Comparison of ENCODE assay signal across 18 cellular contexts in genomic region chr1:46343351-46343695, GRCh38. TPM values are rescaled to one million over a fixed set of nuclear protein-coding genes. Genes with fewer than 3 reads are reported as not detected.
A peak's percentile ranks its signal among the peaks of the same experiment; 100 is the strongest.
DNase-seq lines count a peak whose midpoint lies in the region; ATAC-seq and TF ChIP-seq lines count a peak whose summit lies in the region.
"Had no signal": no experiment of that assay in that cellular context is flagged by ENCODE, and none has a peak within 500 bp of the region (broad histone marks: within the 10 kb centered on the region; RNA-seq: fewer than 3 reads in every experiment).

No MANE protein-coding gene starts in this region.

- no peak overlapping the region for H3K4me2 ChIP-seq in mesenchymal stem cell (ENCODE audit: low read length, poor library complexity, severe bottlenecking)

- no peak overlapping the region for H2AFZ ChIP-seq in mesenchymal stem cell (ENCODE audit: low read depth, low read length)

- no peak overlapping the region for H2BK12ac ChIP-seq in mesenchymal stem cell (ENCODE audit: low read length in 2 of 2)

- peak overlapping the region; percentile 48 for H3K27ac ChIP-seq in left ventricle myocardium inferior (replicated peaks)
- no peak overlapping the region for H3K27ac ChIP-seq in mesenchymal stem cell (ENCODE audit: low read length, poor library complexity, severe bottlenecking)
- H3K27ac ChIP-seq: thoracic aorta had no signal

- no peaks in the 10 kb centered on the region for H3K27me3 Mint-ChIP-seq in T-cell
- H3K27me3 Mint-ChIP-seq in stimulated activated naive B cell treated with anti-CD40 and anti-IgM and Interleukin-4, amounts not matched to agents 10 μg/mL and 1 μg/mL and 100 μg/mL, for 72 hours = no peaks in the 10 kb centered on the region

- no peak for ATAC-seq in left cardiac atrium
- no peak for ATAC-seq in T-cell (replicated peaks in 1 of 4)
- no peak for ATAC-seq in stimulated activated naive B cell treated with anti-CD40 and anti-IgM and Interleukin-4, amounts not matched to agents 10 μg/mL and 1 μg/mL and 100 μg/mL, for 72 hours (replicated peaks)
- ATAC-seq: esophagus mucosa, left ventricle myocardium superior, WTC11 had no signal

- peaks cover 33% of the 10 kb centered on the region for H3K79me1 ChIP-seq in mesenchymal stem cell (replicated peaks; ENCODE audit: low read length, poor library complexity, severe bottlenecking)

- H3K9me3 ChIP-seq in left ventricle myocardium inferior (replicated peaks) (no peaks in the 10 kb centered on the region), mesenchymal stem cell (ENCODE audit: control insufficient read depth, low read length) (no peaks in the 10 kb centered on the region)
- H3K9me3 ChIP-seq: thoracic aorta had no signal

- no peak overlapping the region for H3K4me3 Mint-ChIP-seq in T-cell
- peak overlapping the region in 1 of 2 donors; percentile 26 for H3K4me3 Mint-ChIP-seq in stimulated activated naive B cell treated with anti-CD40 and anti-IgM and Interleukin-4, amounts not matched to agents 10 μg/mL and 1 μg/mL and 100 μg/mL, for 72 hours
- H3K4me3 Mint-ChIP-seq: WTC11 had no signal

- H3K36me3 ChIP-seq in left ventricle myocardium inferior (peaks cover 30% of the 10 kb centered on the region), mesenchymal stem cell (ENCODE audit: control insufficient read depth in 1 of 2, insufficient read depth in 2 of 2, low read depth in 1 of 2, low read length in 2 of 2) (peaks cover 43 to 48% of the 10 kb centered on the region in 2 experiments)

- H3K4me1 Mint-ChIP-seq in T-cell = peaks cover 52 to 59% (median 53%) of the 10 kb centered on the region in 3 donors
- H3K4me1 Mint-ChIP-seq in stimulated activated naive B cell treated with anti-CD40 and anti-IgM and Interleukin-4, amounts not matched to agents 10 μg/mL and 1 μg/mL and 100 μg/mL, for 72 hours = peaks cover 51 to 90% of the 10 kb centered on the region in 2 donors

- 100% methylated on average over 4 of the region's 4 CpGs for WGBS in mesenchymal stem cell

- H3K27ac Mint-ChIP-seq in T-cell = peak overlapping the region; percentile 9 to 59
- H3K27ac Mint-ChIP-seq in stimulated activated naive B cell treated with anti-CD40 and anti-IgM and Interleukin-4, amounts not matched to agents 10 μg/mL and 1 μg/mL and 100 μg/mL, for 72 hours = peak overlapping the region; percentile 20

- DNase-seq in left ventricle myocardium inferior (no peak), left cardiac atrium (no peak), T-cell (no peak), mesenchymal stem cell (no peak), DMS53 (lab: John Stamatoyannopoulos, UW) (no peak), middle frontal gyrus (ENCODE audit: extremely low spot score, low spot score) (no peak), islet precursor cell (no peak)
- no peak for DNase-seq in stimulated activated naive B cell treated with anti-CD40 and anti-IgM and Interleukin-4, amounts not matched to agents 10 μg/mL and 1 μg/mL and 100 μg/mL, for 72 hours
- DNase-seq: activated gamma-delta T cell, dermis blood vessel endothelial cell, GDM1, IMR-90, left ventricle myocardium superior, NCI-H2029 treated with DMSO at 0.1 percent for 48 hours, Right ventricle myocardium superior had no signal

- H2AK5ac ChIP-seq in mesenchymal stem cell (ENCODE audit: low read length, severe bottlenecking) = no peak overlapping the region

- no peak overlapping the region for H3K4ac ChIP-seq in mesenchymal stem cell (ENCODE audit: low read depth in 1 of 2, low read length in 2 of 2)

- peaks cover 50% of the 10 kb centered on the region for H3K4me1 ChIP-seq in left ventricle myocardium inferior
- H3K4me1 ChIP-seq in mesenchymal stem cell (ENCODE audit: control insufficient read depth, insufficient read depth, low read depth, low read length) = peaks cover 15% of the 10 kb centered on the region

- H2BK5ac ChIP-seq in mesenchymal stem cell (ENCODE audit: low read depth, low read length, poor library complexity, severe bottlenecking) = no peak overlapping the region

- H3K4me3 ChIP-seq in left ventricle myocardium inferior (no peak overlapping the region), mesenchymal stem cell (ENCODE audit: insufficient read depth in 1 of 2, low read depth in 1 of 2, low read length in 2 of 2) (no peak overlapping the region)
- H3K4me3 ChIP-seq: thoracic aorta had no signal

- no peak overlapping the region for H3K14ac ChIP-seq in mesenchymal stem cell (ENCODE audit: low read length in 2 of 2)

- H3K18ac ChIP-seq in mesenchymal stem cell (ENCODE audit: low read depth in 1 of 2, low read length in 2 of 2) = no peak overlapping the region

- H3K9ac ChIP-seq in mesenchymal stem cell (ENCODE audit: low read length) = peak overlapping the region; percentile 11

- no peak overlapping the region for H2BK120ac ChIP-seq in mesenchymal stem cell (ENCODE audit: low read depth, low read length)

- no peak overlapping the region for H4K91ac ChIP-seq in mesenchymal stem cell (ENCODE audit: low read length)

- H3K27me3 ChIP-seq in left ventricle myocardium inferior (ENCODE audit: low read depth) (no peaks in the 10 kb centered on the region), mesenchymal stem cell (ENCODE audit: control insufficient read depth in 1 of 2, insufficient read depth in 1 of 2, low read length in 2 of 2) (no peaks in the 10 kb centered on the region)

- H3K36me3 Mint-ChIP-seq in T-cell = peaks cover 27% of the 10 kb centered on the region
- peaks cover 60 to 73% of the 10 kb centered on the region in 2 donors for H3K36me3 Mint-ChIP-seq in stimulated activated naive B cell treated with anti-CD40 and anti-IgM and Interleukin-4, amounts not matched to agents 10 μg/mL and 1 μg/mL and 100 μg/mL, for 72 hours

- H3K9me3 Mint-ChIP-seq in T-cell = no peaks in the 10 kb centered on the region
- peaks cover 0 to 1% of the 10 kb centered on the region in 2 donors for H3K9me3 Mint-ChIP-seq in stimulated activated naive B cell treated with anti-CD40 and anti-IgM and Interleukin-4, amounts not matched to agents 10 μg/mL and 1 μg/mL and 100 μg/mL, for 72 hours
- H3K9me3 Mint-ChIP-seq: WTC11 had no signal

- POLR2A ChIA-PET in T-cell (lab: Charles Lee) = no interaction called here

- TF ChIP-seq CTCF in left ventricle myocardium inferior (IDR thresholded peaks at IDR 0.05; ENCODE audit: borderline replicate concordance) = no peak

- H4K8ac ChIP-seq in mesenchymal stem cell (ENCODE audit: low read length) = no peak overlapping the region

- intact Hi-C loops in left ventricle myocardium inferior (cut with micrococcal nuclease) (no loop called here), left cardiac atrium (cut with DNase I) (loop anchor here (10.0 kb wide), 2 partner anchors 89 to 99 kb away; partner anchors contain the start of gene RAD54L (in 1 of the 2))

- CTCF ChIA-PET in T-cell (lab: Charles Lee) = no interaction called here

- no peak overlapping the region for H3K23ac ChIP-seq in mesenchymal stem cell (ENCODE audit: low read length in 2 of 2)

- H2BK15ac ChIP-seq in mesenchymal stem cell (ENCODE audit: low read depth, poor library complexity, severe bottlenecking) = no peak overlapping the region

RNA-seq across cellular contexts. Expression of gene NSUN4, which starts 2.7 kb away (rescaled TPM):
- total RNA-seq in left ventricle myocardium inferior (14.1 TPM), left cardiac atrium (10 to 100 TPM; 13.4 to 17.4 TPM), T-cell (10 to 100 TPM; 24.4 to 29.3 (median 25.0) TPM)
- 12.0 TPM for polyA plus RNA-seq in mesenchymal stem cell (2013, experiment 1 of 2)
- 13.8 TPM for polyA plus RNA-seq in mesenchymal stem cell (2013, experiment 2 of 2)

RNA-seq across cellular contexts. Expression of gene UQCRH, which starts 39.8 kb away (rescaled TPM):
- total RNA-seq in left ventricle myocardium inferior = 1,085 TPM
- 100 to 1,000 TPM; 770 to 822 TPM for total RNA-seq in left cardiac atrium
- total RNA-seq in T-cell = 100 to 1,000 TPM in 4 of 5 donors, 10 to 100 TPM in 1; 96.3 to 141 (median 127) TPM
- polyA plus RNA-seq in mesenchymal stem cell (2013, experiment 1 of 2) = 399 TPM
- 420 TPM for polyA plus RNA-seq in mesenchymal stem cell (2013, experiment 2 of 2)

RNA-seq across cellular contexts. Expression of gene LRRC41, which starts 39.9 kb away (rescaled TPM):
- total RNA-seq in left ventricle myocardium inferior (38.8 TPM), left cardiac atrium (10 to 100 TPM; 34.5 to 46.4 TPM), T-cell (10 to 100 TPM; 31.4 to 35.3 (median 34.6) TPM)
- 55.2 TPM for polyA plus RNA-seq in mesenchymal stem cell (2013, experiment 1 of 2)
- polyA plus RNA-seq in mesenchymal stem cell (2013, experiment 2 of 2) = 53.6 TPM

RNA-seq across cellular contexts. Expression of gene FAAH, which starts 50.8 kb away (rescaled TPM):
- 2.8 TPM for total RNA-seq in left ventricle myocardium inferior
- total RNA-seq in left cardiac atrium = 10 to 100 TPM in 1 of 2 donors, 1 to 10 TPM in 1; 6.3 to 10.5 TPM
- 10 to 100 TPM in 2 of 5 donors, 1 to 10 TPM in 3; 5.9 to 10.4 (median 9.5) TPM for total RNA-seq in T-cell
- 0.48 TPM for polyA plus RNA-seq in mesenchymal stem cell (2013, experiment 1 of 2)
- polyA plus RNA-seq in mesenchymal stem cell (2013, experiment 2 of 2) = 0.58 TPM
